Comparison of ENCODE assay signal across 26 cellular contexts in genomic region chr16:764848-765487, GRCh38. TPM values are rescaled to one million over a fixed set of nuclear protein-coding genes. Genes with fewer than 3 reads are reported as not detected.
"Had no signal": no experiment of that assay in that cellular context is flagged by ENCODE, and none has a peak within 500 bp of the region (broad histone marks: within the 10 kb centered on the region; RNA-seq: fewer than 3 reads in every experiment).

No MANE protein-coding gene starts in this region.

- H3K27ac ChIP-seq: RWPE1 had no signal

- ATAC-seq: Panc1, PC-3 had no signal

- H3K4me3 ChIP-seq: MG63 had no signal

- H3K27me3 ChIP-seq: MG63 had no signal

- H3K9me3 ChIP-seq: MG63, SK-N-SH had no signal

- H3K36me3 ChIP-seq: MG63 had no signal

- DNase-seq: Karpas-422, KG1, MG63, NCI-H1092, NCI-H1105 treated with DMSO at 0.1 percent for 48 hours, NCI-H1417 treated with DMSO at 0.1 percent for 48 hours, NCI-H146, NCI-H1694 treated with DMSO at 0.1 percent for 48 hours, NCI-H1930, NCI-H2081, NCI-H2107, NCI-H226, NCI-H446, NCI-H510A, NCI-H524 treated with DMSO at 0.1 percent for 48 hours, NCI-H69, NCI-H774, PC-3, SHP77, SK-N-SH, SW 1271 had no signal

RNA-seq across cellular contexts. Expression of gene MSLN, which starts 4.4 kb away (rescaled TPM):
- total RNA-seq: SK-MEL-5 had no signal

RNA-seq across cellular contexts. Expression of gene GNG13, which starts 35.6 kb away (rescaled TPM):
- total RNA-seq: HT-29, OCI-LY7, PC-3, SK-MEL-5 had no signal
- polyA plus RNA-seq: SK-N-SH had no signal
